23 cellular contexts compared by ENCODE assay signal in genomic region chr15:38476120-38476519, GRCh38.
"Had no signal": no experiment of that assay in that cellular context is flagged by ENCODE, and none has a peak within 500 bp of the region (broad histone marks: within the 10 kb centered on the region; RNA-seq: fewer than 3 reads in every experiment).

No MANE protein-coding gene starts in this region.

- H3K4me3 Mint-ChIP-seq: endodermal cell; immature natural killer cell; stimulated activated memory B cell treated with anti-CD40 and anti-IgM and Interleukin-4, amounts not matched to agents 10 μg/mL and 1 μg/mL and 100 μg/mL, for 72 hours; stimulated activated naive CD8-positive, alpha-beta T cell treated with anti-CD3 and anti-CD28 coated beads, Interleukin-15, Interleukin-2, amounts not matched to agents 100 ng/mL and 50 ng/mL, for 24 hours had no signal

- H3K27me3 Mint-ChIP-seq: naive thymus-derived CD8-positive, alpha-beta T cell; stimulated activated memory B cell treated with anti-CD40 and anti-IgM and Interleukin-4, amounts not matched to agents 10 μg/mL and 1 μg/mL and 100 μg/mL, for 72 hours; stimulated activated naive CD8-positive, alpha-beta T cell treated with anti-CD3 and anti-CD28 coated beads, Interleukin-15, Interleukin-2, amounts not matched to agents 100 ng/mL and 50 ng/mL, for 24 hours had no signal

- H3K9me3 Mint-ChIP-seq: endodermal cell; immature natural killer cell; naive thymus-derived CD8-positive, alpha-beta T cell; stimulated activated memory B cell treated with anti-CD40 and anti-IgM and Interleukin-4, amounts not matched to agents 10 μg/mL and 1 μg/mL and 100 μg/mL, for 72 hours; stimulated activated naive CD8-positive, alpha-beta T cell treated with anti-CD3 and anti-CD28 coated beads, Interleukin-15, Interleukin-2, amounts not matched to agents 100 ng/mL and 50 ng/mL, for 24 hours had no signal

- DNase-seq: effector CD4-positive, alpha-beta T cell; endodermal cell; erythroblast; foreskin keratinocyte; immature natural killer cell; left cardiac atrium; left ventricle myocardium inferior; lower lobe of right lung; mesenchymal stem cell; naive thymus-derived CD8-positive, alpha-beta T cell; psoas muscle; retina; spleen; stimulated activated CD4-positive, alpha-beta T cell treated with anti-CD3 and anti-CD28 coated beads, Interleukin-15, amount 100 ng/mL, for 24 hours; stimulated activated CD4-positive, alpha-beta T cell treated with anti-CD3 and anti-CD28 coated beads, Interleukin-1b, Interleukin-23, amount 100 ng/mL, for 48 hours; stimulated activated CD4-positive, alpha-beta T cell treated with anti-CD3 and anti-CD28 coated beads, Interleukin-4, amount 100 ng/mL, for 24 hours; upper lobe of right lung had no signal

- ATAC-seq: foreskin keratinocyte; left cardiac atrium; lower lobe of right lung; naive thymus-derived CD8-positive, alpha-beta T cell; psoas muscle; sciatic nerve; stimulated activated memory B cell treated with anti-CD40 and anti-IgM and Interleukin-4, amounts not matched to agents 10 μg/mL and 1 μg/mL and 100 μg/mL, for 72 hours; upper lobe of right lung had no signal

- H3K4me1 ChIP-seq: foreskin keratinocyte, left ventricle myocardium inferior, lower lobe of right lung, psoas muscle, tibial nerve, upper lobe of right lung, vagina had no signal

- H3K4me3 ChIP-seq: left ventricle myocardium inferior, lower lobe of right lung, psoas muscle, spleen, tibial nerve, upper lobe of right lung, vagina had no signal

- H3K9me3 ChIP-seq: left ventricle myocardium inferior, lower lobe of right lung, neutrophil, psoas muscle, spleen, tibial nerve, upper lobe of right lung, vagina had no signal

- H3K4me1 Mint-ChIP-seq: endodermal cell had no signal

- H3K27ac Mint-ChIP-seq: endodermal cell; stimulated activated memory B cell treated with anti-CD40 and anti-IgM and Interleukin-4, amounts not matched to agents 10 μg/mL and 1 μg/mL and 100 μg/mL, for 72 hours; stimulated activated naive CD8-positive, alpha-beta T cell treated with anti-CD3 and anti-CD28 coated beads, Interleukin-15, Interleukin-2, amounts not matched to agents 100 ng/mL and 50 ng/mL, for 24 hours had no signal

- H3K27me3 ChIP-seq: foreskin keratinocyte, neutrophil, spleen, tibial nerve, upper lobe of right lung, vagina had no signal

- H3K27ac ChIP-seq: foreskin keratinocyte, left ventricle myocardium inferior, lower lobe of right lung, neutrophil, psoas muscle, spleen, tibial nerve, upper lobe of right lung, vagina had no signal
